In genomic region chr4:123488916-123489315, GRCh38 we compare ENCODE assay signal across 7 cellular contexts.
DNase-seq lines count a peak whose midpoint lies in the region; ATAC-seq and TF ChIP-seq lines count a peak whose summit lies in the region.

No MANE protein-coding gene starts in this region.

- H3K9me3 Mint-ChIP-seq in activated CD8-positive, alpha-beta T cell treated with anti-CD3 and anti-CD28 coated beads for 36 hours = peaks cover 2% of the 10 kb centered on the region
- no peaks in the 10 kb centered on the region for H3K9me3 Mint-ChIP-seq in natural killer cell treated with Interleukin-12 subunit alpha and Interleukin-12 subunit beta and Interleukin-15 and Interleukin-18, amount 100 ng/mL, for 72 hours

- intact Hi-C loops in activated CD8-positive, alpha-beta T cell treated with anti-CD3 and anti-CD28 coated beads for 36 hours (cut with micrococcal nuclease) = no loop called here

- ATAC-seq in GM19397 (IDR thresholded peaks at IDR 0.05; ENCODE audit: unreplicated experiment) (peak; percentile 88), HG03469 (IDR thresholded peaks at IDR 0.05; ENCODE audit: unreplicated experiment) (peak; percentile 82)
- peak; percentile 97 for ATAC-seq in activated CD8-positive, alpha-beta T cell treated with anti-CD3 and anti-CD28 coated beads for 36 hours
- peak; percentile 93 to 95 for ATAC-seq in natural killer cell treated with Interleukin-12 subunit alpha and Interleukin-12 subunit beta and Interleukin-15 and Interleukin-18, amount 100 ng/mL, for 72 hours

- H3K4me3 Mint-ChIP-seq in activated CD8-positive, alpha-beta T cell treated with anti-CD3 and anti-CD28 coated beads for 36 hours = no peak overlapping the region
- H3K4me3 Mint-ChIP-seq in natural killer cell treated with Interleukin-12 subunit alpha and Interleukin-12 subunit beta and Interleukin-15 and Interleukin-18, amount 100 ng/mL, for 72 hours = peak overlapping the region; percentile 28

- no peaks in the 10 kb centered on the region for H3K27me3 Mint-ChIP-seq in activated CD8-positive, alpha-beta T cell treated with anti-CD3 and anti-CD28 coated beads for 36 hours
- H3K27me3 Mint-ChIP-seq in natural killer cell treated with Interleukin-12 subunit alpha and Interleukin-12 subunit beta and Interleukin-15 and Interleukin-18, amount 100 ng/mL, for 72 hours = peaks cover 0 to 8% of the 10 kb centered on the region in 2 donors

- H3K36me3 Mint-ChIP-seq in activated CD8-positive, alpha-beta T cell treated with anti-CD3 and anti-CD28 coated beads for 36 hours (ENCODE audit: low read depth) = no peaks in the 10 kb centered on the region
- H3K36me3 Mint-ChIP-seq in natural killer cell treated with Interleukin-12 subunit alpha and Interleukin-12 subunit beta and Interleukin-15 and Interleukin-18, amount 100 ng/mL, for 72 hours = no peaks in the 10 kb centered on the region

- TF ChIP-seq CTCF in activated CD8-positive, alpha-beta T cell treated with anti-CD3 and anti-CD28 coated beads for 36 hours (IDR thresholded peaks at IDR 0.05) = no peak

- H3K27ac Mint-ChIP-seq in activated CD8-positive, alpha-beta T cell treated with anti-CD3 and anti-CD28 coated beads for 36 hours = peak overlapping the region; percentile 74
- peak overlapping the region; percentile 54 to 77 for H3K27ac Mint-ChIP-seq in natural killer cell treated with Interleukin-12 subunit alpha and Interleukin-12 subunit beta and Interleukin-15 and Interleukin-18, amount 100 ng/mL, for 72 hours

- POLR2A ChIA-PET in activated CD8-positive, alpha-beta T cell treated with anti-CD3 and anti-CD28 coated beads for 36 hours (lab: Charles Lee) = interaction anchor here (1.0 to 1.1 kb wide), 2 partner anchors 9 to 78 kb away, joined by 4 read pairs; no protein-coding TSS in a partner anchor

- peaks cover 13% of the 10 kb centered on the region for H3K4me1 Mint-ChIP-seq in activated CD8-positive, alpha-beta T cell treated with anti-CD3 and anti-CD28 coated beads for 36 hours (ENCODE audit: low read depth)
- H3K4me1 Mint-ChIP-seq in natural killer cell treated with Interleukin-12 subunit alpha and Interleukin-12 subunit beta and Interleukin-15 and Interleukin-18, amount 100 ng/mL, for 72 hours (ENCODE audit: low read depth in 2 of 2) = peaks cover 11% of the 10 kb centered on the region in 2 donors

- peak; percentile 34 for DNase-seq in activated CD8-positive, alpha-beta T cell treated with anti-CD3 and anti-CD28 coated beads for 36 hours
- DNase-seq in natural killer cell treated with Interleukin-12 subunit alpha and Interleukin-12 subunit beta and Interleukin-15 and Interleukin-18, amount 100 ng/mL, for 72 hours (ENCODE audit: low spot score) = no peak
- no peak for DNase-seq in anterior cingulate cortex (lab: John Stamatoyannopoulos, UW)
- DNase-seq in NK-92 treated with Interleukin-12 subunit alpha and Interleukin-12 subunit beta, amount 100 ng/mL, for 24 hours (lab: John Stamatoyannopoulos, UW) = no peak
- DNase-seq in stimulated activated CD4-positive, alpha-beta T cell treated with anti-CD3 and anti-CD28 coated beads, Interleukin-15, amount 100 ng/mL, for 24 hours = no peak

- CTCF ChIA-PET in activated CD8-positive, alpha-beta T cell treated with anti-CD3 and anti-CD28 coated beads for 36 hours (lab: Charles Lee) = interaction anchor here (2.0 kb wide), 1 partner anchor 9 kb away, joined by 8 read pairs; no protein-coding TSS in a partner anchor
